Comparison of ENCODE assay signal across 27 cellular contexts in genomic region chr7:3240826-3241430, GRCh38.
"Had no signal": no experiment of that assay in that cellular context is flagged by ENCODE, and none has a peak within 500 bp of the region (broad histone marks: within the 10 kb centered on the region; RNA-seq: fewer than 3 reads in every experiment).

No MANE protein-coding gene starts in this region.

- H3K4me3 ChIP-seq: heart right ventricle, ovary, right lobe of liver, thoracic aorta had no signal

- DNase-seq: activated CD4-positive, alpha-beta memory T cell treated with anti-CD3 and anti-CD28 coated beads for 36 hours; activated CD4-positive, alpha-beta T cell treated with anti-CD3 and anti-CD28 coated beads, Interleukin-2, amount 10 ng/mL, durations not matched to agents 24 days and 14 days; activated CD4-positive, CD25-positive, alpha-beta regulatory T cell treated with anti-CD3 and anti-CD28 coated beads, Interleukin-2, amount 50 U/mL, for 72 hours; activated CD8-positive, alpha-beta memory T cell treated with anti-CD3 and anti-CD28 coated beads, Interleukin-2, amount 50 U/mL, for 4 hours; activated effector memory CD4-positive, alpha-beta T cell treated with anti-CD3 and anti-CD28 coated beads, Interleukin-2, amount 50 U/mL, for 16 hours; activated naive CD4-positive, alpha-beta T cell treated with anti-CD3 and anti-CD28 coated beads, Interleukin-2, amount 10 ng/mL, durations not matched to agents 7 days and 5 days; activated naive CD8-positive, alpha-beta T cell treated with anti-CD3 and anti-CD28 coated beads, Interleukin-2, amount 10 ng/mL, durations not matched to agents 7 days and 5 days; activated T-cell treated with anti-CD3 and anti-CD28 coated beads, Interleukin-2, amount 50 U/mL, for 1 hour; caudate nucleus; cortex of kidney; effector memory CD8-positive, alpha-beta T cell; foreskin keratinocyte; heart right ventricle; natural killer cell; ovary; right lobe of liver; stimulated activated CD4-positive, alpha-beta T cell treated with anti-CD3 and anti-CD28 coated beads, Interleukin-12 subunit alpha, Interleukin-12 subunit beta, amount 100 ng/mL, for 4 hours; stimulated activated CD4-positive, alpha-beta T cell treated with anti-CD3 and anti-CD28 coated beads, Interleukin-4, amount 100 ng/mL, for 24 hours; T1000 had no signal

- H3K4me3 Mint-ChIP-seq: activated CD4-positive, alpha-beta memory T cell treated with anti-CD3 and anti-CD28 coated beads for 36 hours; activated CD4-positive, alpha-beta T cell treated with anti-CD3 and anti-CD28 coated beads, Interleukin-2, amount 10 ng/mL, durations not matched to agents 24 days and 14 days; activated naive CD4-positive, alpha-beta T cell treated with anti-CD3 and anti-CD28 coated beads, Interleukin-2, amount 10 ng/mL, durations not matched to agents 7 days and 5 days; activated naive CD8-positive, alpha-beta T cell treated with anti-CD3 and anti-CD28 coated beads, Interleukin-2, amount 10 ng/mL, durations not matched to agents 7 days and 5 days; activated T-helper 1 cell treated with anti-CD3 and anti-CD28 coated beads, Interleukin-12 subunit alpha, Interleukin-12 subunit beta, Interleukin-2, Interleukin-4 antibody, amounts not matched to agents 30 ng/mL and 10 ng/mL and 1 ng/mL, durations not matched to agents 14 hours and 24 hours and 36 hours; effector memory CD8-positive, alpha-beta T cell; memory B cell; natural killer cell; stimulated activated effector memory CD8-positive, alpha-beta T cell treated with anti-CD3 and anti-CD28 coated beads, Interleukin-12 subunit alpha, Interleukin-12 subunit beta, amount 100 ng/mL, for 72 hours; stimulated activated naive CD8-positive, alpha-beta T cell treated with anti-CD3 and anti-CD28 coated beads, Interleukin-15, Interleukin-2, amounts not matched to agents 100 ng/mL and 50 ng/mL, for 24 hours; T-helper 1 cell treated with Interleukin-12 subunit alpha and Interleukin-12 subunit beta and Interleukin-4 antibody, amounts not matched to agents 30 μg/mL and 1 μg/mL, for 36 hours; type B pancreatic cell had no signal

- H3K36me3 ChIP-seq: heart right ventricle, neutrophil, ovary, right lobe of liver, thoracic aorta had no signal

- H3K9me3 ChIP-seq: neutrophil, ovary, right lobe of liver, thoracic aorta had no signal

- ATAC-seq: effector memory CD8-positive, alpha-beta T cell; foreskin keratinocyte; heart right ventricle; natural killer cell; right lobe of liver; stimulated activated effector memory CD8-positive, alpha-beta T cell treated with anti-CD3 and anti-CD28 coated beads, Interleukin-12 subunit alpha, Interleukin-12 subunit beta, amount 100 ng/mL, for 72 hours had no signal

- H3K27ac Mint-ChIP-seq: activated CD4-positive, alpha-beta memory T cell treated with anti-CD3 and anti-CD28 coated beads for 36 hours; activated CD4-positive, alpha-beta T cell treated with anti-CD3 and anti-CD28 coated beads, Interleukin-2, amount 10 ng/mL, durations not matched to agents 24 days and 14 days; activated naive CD4-positive, alpha-beta T cell treated with anti-CD3 and anti-CD28 coated beads, Interleukin-2, amount 10 ng/mL, durations not matched to agents 7 days and 5 days; activated naive CD8-positive, alpha-beta T cell treated with anti-CD3 and anti-CD28 coated beads, Interleukin-2, amount 10 ng/mL, durations not matched to agents 7 days and 5 days; activated T-helper 1 cell treated with anti-CD3 and anti-CD28 coated beads, Interleukin-12 subunit alpha, Interleukin-12 subunit beta, Interleukin-2, Interleukin-4 antibody, amounts not matched to agents 30 ng/mL and 10 ng/mL and 1 ng/mL, durations not matched to agents 14 hours and 24 hours and 36 hours; effector memory CD8-positive, alpha-beta T cell; memory B cell; natural killer cell; stimulated activated effector memory CD8-positive, alpha-beta T cell treated with anti-CD3 and anti-CD28 coated beads, Interleukin-12 subunit alpha, Interleukin-12 subunit beta, amount 100 ng/mL, for 72 hours; stimulated activated naive CD8-positive, alpha-beta T cell treated with anti-CD3 and anti-CD28 coated beads, Interleukin-15, Interleukin-2, amounts not matched to agents 100 ng/mL and 50 ng/mL, for 24 hours; T-helper 1 cell treated with Interleukin-12 subunit alpha and Interleukin-12 subunit beta and Interleukin-4 antibody, amounts not matched to agents 30 μg/mL and 1 μg/mL, for 36 hours; type B pancreatic cell had no signal

- H3K4me1 Mint-ChIP-seq: activated naive CD4-positive, alpha-beta T cell treated with anti-CD3 and anti-CD28 coated beads, Interleukin-2, amount 10 ng/mL, durations not matched to agents 7 days and 5 days; activated naive CD8-positive, alpha-beta T cell treated with anti-CD3 and anti-CD28 coated beads, Interleukin-2, amount 10 ng/mL, durations not matched to agents 7 days and 5 days; natural killer cell; stimulated activated effector memory CD8-positive, alpha-beta T cell treated with anti-CD3 and anti-CD28 coated beads, Interleukin-12 subunit alpha, Interleukin-12 subunit beta, amount 100 ng/mL, for 72 hours had no signal

- H3K27ac ChIP-seq: foreskin keratinocyte, heart right ventricle, neutrophil, ovary, right lobe of liver, thoracic aorta had no signal

- H3K36me3 Mint-ChIP-seq: activated naive CD4-positive, alpha-beta T cell treated with anti-CD3 and anti-CD28 coated beads, Interleukin-2, amount 10 ng/mL, durations not matched to agents 7 days and 5 days; activated naive CD8-positive, alpha-beta T cell treated with anti-CD3 and anti-CD28 coated beads, Interleukin-2, amount 10 ng/mL, durations not matched to agents 7 days and 5 days; memory B cell; natural killer cell; stimulated activated effector memory CD8-positive, alpha-beta T cell treated with anti-CD3 and anti-CD28 coated beads, Interleukin-12 subunit alpha, Interleukin-12 subunit beta, amount 100 ng/mL, for 72 hours; type B pancreatic cell had no signal

- H3K9me3 Mint-ChIP-seq: effector memory CD8-positive, alpha-beta T cell; memory B cell; natural killer cell; stimulated activated effector memory CD8-positive, alpha-beta T cell treated with anti-CD3 and anti-CD28 coated beads, Interleukin-12 subunit alpha, Interleukin-12 subunit beta, amount 100 ng/mL, for 72 hours; T-helper 1 cell treated with Interleukin-12 subunit alpha and Interleukin-12 subunit beta and Interleukin-4 antibody, amounts not matched to agents 30 μg/mL and 1 μg/mL, for 36 hours had no signal

- H3K27me3 ChIP-seq: foreskin keratinocyte, neutrophil, ovary, right lobe of liver had no signal

- H3K27me3 Mint-ChIP-seq: activated CD4-positive, alpha-beta memory T cell treated with anti-CD3 and anti-CD28 coated beads for 36 hours; activated naive CD8-positive, alpha-beta T cell treated with anti-CD3 and anti-CD28 coated beads, Interleukin-2, amount 10 ng/mL, durations not matched to agents 7 days and 5 days; type B pancreatic cell had no signal

- H3K4me1 ChIP-seq: foreskin keratinocyte, heart right ventricle, right lobe of liver had no signal
